Comparison of ENCODE assay signal across 23 cellular contexts in the genomic region with DNA sequence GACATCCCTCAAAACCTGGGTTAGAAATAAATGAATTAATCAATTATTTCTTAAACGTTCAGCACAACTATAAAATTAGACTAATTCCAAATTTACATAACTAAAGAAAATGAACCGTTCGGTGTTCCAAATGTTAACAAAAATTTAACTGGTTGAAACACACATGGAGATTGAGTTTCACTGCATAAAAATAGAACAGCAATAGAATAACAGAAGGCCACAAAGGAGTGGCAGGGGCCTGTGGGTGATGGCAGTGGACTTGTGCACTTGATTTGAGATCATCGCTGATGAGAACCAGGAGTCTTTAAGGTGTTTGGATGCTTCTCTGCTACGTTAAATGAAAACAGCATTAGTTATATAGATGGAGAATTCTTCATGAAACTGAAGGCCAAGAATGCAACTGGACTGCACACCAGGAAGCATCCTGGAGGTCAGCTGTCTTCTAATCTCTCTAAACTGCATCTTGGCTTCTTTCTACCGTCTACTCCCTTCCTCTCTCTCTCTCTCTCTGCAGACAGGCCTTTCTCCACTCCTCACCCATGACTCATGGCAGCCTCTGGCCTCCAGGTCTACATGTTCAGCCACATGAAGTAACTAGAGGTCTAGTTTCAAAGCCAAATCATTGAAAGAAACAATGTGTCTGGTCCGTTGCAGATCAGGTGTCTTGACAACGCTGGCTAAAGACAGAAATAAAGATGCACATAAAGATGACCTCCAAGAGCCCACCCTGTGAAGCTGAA.
DNase-seq lines count a peak whose midpoint lies in the region; ATAC-seq, FAIRE-seq and TF ChIP-seq lines count a peak whose summit lies in the region.
"Had no signal": no experiment of that assay in that cellular context is flagged by ENCODE, and none has a peak within 500 bp of the region (broad histone marks: within the 10 kb centered on the region; RNA-seq: fewer than 3 reads in every experiment).

No MANE protein-coding gene starts in this region.

- intact Hi-C loops in activated T-helper 2 cell treated with anti-CD3 and anti-CD28 coated beads, Interferon-gamma antibody, Interleukin-2, Interleukin-4, amounts not matched to agents 10 μg/mL and 5 μg/mL and 100 μg/mL, durations not matched to agents 14 hours and 24 hours and 36 hours (cut with micrococcal nuclease), result no loop called here

- H3K23ac ChIP-seq in mesenchymal stem cell (ENCODE audit: low read length in 2 of 2), result no peak overlapping the region

- no peak overlapping the region for H3K27ac Mint-ChIP-seq in activated CD8-positive, alpha-beta memory T cell treated with anti-CD3 and anti-CD28 coated beads, Interleukin-2, amount 10 ng/mL, durations not matched to agents 7 days and 5 days
- H3K27ac Mint-ChIP-seq in activated T-helper 2 cell treated with anti-CD3 and anti-CD28 coated beads, Interferon-gamma antibody, Interleukin-2, Interleukin-4, amounts not matched to agents 10 μg/mL and 5 μg/mL and 100 μg/mL, durations not matched to agents 14 hours and 24 hours and 36 hours, result no peak overlapping the region
- H3K27ac Mint-ChIP-seq: activated CD8-positive, alpha-beta T cell treated with anti-CD3 and anti-CD28 coated beads, Interleukin-2, amount 10 ng/mL, durations not matched to agents 7 days and 5 days; activated T-helper 17 cell treated with anti-CD3 and anti-CD28 coated beads, Interleukin-2, amount 50 U/mL, for 72 hours; mesothelial cell of epicardium had no signal

- H3K14ac ChIP-seq in mesenchymal stem cell (ENCODE audit: low read length in 2 of 2), result no peak overlapping the region

- peaks cover 3% of the 10 kb centered on the region for H3K4me1 Mint-ChIP-seq in activated CD8-positive, alpha-beta memory T cell treated with anti-CD3 and anti-CD28 coated beads, Interleukin-2, amount 10 ng/mL, durations not matched to agents 7 days and 5 days
- peaks cover 3% of the 10 kb centered on the region for H3K4me1 Mint-ChIP-seq in activated T-helper 2 cell treated with anti-CD3 and anti-CD28 coated beads, Interferon-gamma antibody, Interleukin-2, Interleukin-4, amounts not matched to agents 10 μg/mL and 5 μg/mL and 100 μg/mL, durations not matched to agents 14 hours and 24 hours and 36 hours (ENCODE audit: low read depth)
- H3K4me1 Mint-ChIP-seq: activated T-helper 17 cell treated with anti-CD3 and anti-CD28 coated beads, Interleukin-2, amount 50 U/mL, for 72 hours had no signal

- no peak overlapping the region for H3K4me3 ChIP-seq in bronchial epithelial cell (ENCODE audit: low read depth, low read length)
- no peak overlapping the region for H3K4me3 ChIP-seq in mesenchymal stem cell (ENCODE audit: insufficient read depth in 1 of 2, low read depth in 1 of 2, low read length in 2 of 2)
- H3K4me3 ChIP-seq: adrenal gland, colonic mucosa, heart right ventricle, sigmoid colon had no signal

- H4K8ac ChIP-seq in mesenchymal stem cell (ENCODE audit: low read length), result no peak overlapping the region

- no peak overlapping the region for H3K4ac ChIP-seq in mesenchymal stem cell (ENCODE audit: low read depth in 1 of 2, low read length in 2 of 2)

- H3K4me1 ChIP-seq in mesenchymal stem cell (ENCODE audit: control insufficient read depth, insufficient read depth, low read depth, low read length), result peaks cover 2% of the 10 kb centered on the region
- H3K4me1 ChIP-seq: adrenal gland, Caco-2, colonic mucosa, sigmoid colon had no signal

- no peak overlapping the region for H4K91ac ChIP-seq in mesenchymal stem cell (ENCODE audit: low read length)

- FAIRE-seq in bronchial epithelial cell (lab: Jason Lieb, UNC), result no peak
- FAIRE-seq: keratinocyte had no signal

- no peak overlapping the region for H2AK5ac ChIP-seq in mesenchymal stem cell (ENCODE audit: low read length, severe bottlenecking)

- CTCF ChIA-PET in activated CD8-positive, alpha-beta memory T cell treated with anti-CD3 and anti-CD28 coated beads, Interleukin-2, amount 10 ng/mL, durations not matched to agents 7 days and 5 days (lab: Charles Lee), result interaction anchor here (1.9 kb wide), 1 partner anchor 11 kb away, joined by 4 read pairs; no protein-coding TSS in a partner anchor

- no peak overlapping the region for H3K9ac ChIP-seq in mesenchymal stem cell (ENCODE audit: low read length)

- H2BK12ac ChIP-seq in mesenchymal stem cell (ENCODE audit: low read length in 2 of 2), result no peak overlapping the region

- no peak overlapping the region for H2BK15ac ChIP-seq in mesenchymal stem cell (ENCODE audit: low read depth, poor library complexity, severe bottlenecking)

- H3K36me3 Mint-ChIP-seq in activated CD8-positive, alpha-beta memory T cell treated with anti-CD3 and anti-CD28 coated beads, Interleukin-2, amount 10 ng/mL, durations not matched to agents 7 days and 5 days, result no peaks in the 10 kb centered on the region
- H3K36me3 Mint-ChIP-seq in activated T-helper 2 cell treated with anti-CD3 and anti-CD28 coated beads, Interferon-gamma antibody, Interleukin-2, Interleukin-4, amounts not matched to agents 10 μg/mL and 5 μg/mL and 100 μg/mL, durations not matched to agents 14 hours and 24 hours and 36 hours (ENCODE audit: low read depth), result no peaks in the 10 kb centered on the region
- H3K36me3 Mint-ChIP-seq: mesothelial cell of epicardium had no signal

- no peak overlapping the region for H2BK5ac ChIP-seq in mesenchymal stem cell (ENCODE audit: low read depth, low read length, poor library complexity, severe bottlenecking)

- H3K9me3 Mint-ChIP-seq in activated CD8-positive, alpha-beta memory T cell treated with anti-CD3 and anti-CD28 coated beads, Interleukin-2, amount 10 ng/mL, durations not matched to agents 7 days and 5 days (ENCODE audit: low read depth), result no peaks in the 10 kb centered on the region
- H3K9me3 Mint-ChIP-seq in activated T-helper 2 cell treated with anti-CD3 and anti-CD28 coated beads, Interferon-gamma antibody, Interleukin-2, Interleukin-4, amounts not matched to agents 10 μg/mL and 5 μg/mL and 100 μg/mL, durations not matched to agents 14 hours and 24 hours and 36 hours, result no peaks in the 10 kb centered on the region
- H3K9me3 Mint-ChIP-seq: activated T-helper 17 cell treated with anti-CD3 and anti-CD28 coated beads, Interleukin-2, amount 50 U/mL, for 72 hours had no signal

- H2AFZ ChIP-seq in mesenchymal stem cell (ENCODE audit: low read depth, low read length), result no peak overlapping the region

- H3K9me3 ChIP-seq in mesenchymal stem cell (ENCODE audit: control insufficient read depth, low read length), result no peaks in the 10 kb centered on the region
- H3K9me3 ChIP-seq: adrenal gland, Caco-2, colonic mucosa, sigmoid colon had no signal

- H3K4me2 ChIP-seq in mesenchymal stem cell (ENCODE audit: low read length, poor library complexity, severe bottlenecking), result no peak overlapping the region

- no peak overlapping the region for H3K27ac ChIP-seq in mesenchymal stem cell (ENCODE audit: low read length, poor library complexity, severe bottlenecking)
- H3K27ac ChIP-seq: adrenal gland, colonic mucosa, heart right ventricle, sigmoid colon, VCaP had no signal

- H3K18ac ChIP-seq in mesenchymal stem cell (ENCODE audit: low read depth in 1 of 2, low read length in 2 of 2), result no peak overlapping the region

- H3K4me3 Mint-ChIP-seq in activated CD8-positive, alpha-beta memory T cell treated with anti-CD3 and anti-CD28 coated beads, Interleukin-2, amount 10 ng/mL, durations not matched to agents 7 days and 5 days, result no peak overlapping the region
- no peak overlapping the region for H3K4me3 Mint-ChIP-seq in activated T-helper 2 cell treated with anti-CD3 and anti-CD28 coated beads, Interferon-gamma antibody, Interleukin-2, Interleukin-4, amounts not matched to agents 10 μg/mL and 5 μg/mL and 100 μg/mL, durations not matched to agents 14 hours and 24 hours and 36 hours (ENCODE audit: low read depth)
- H3K4me3 Mint-ChIP-seq: activated CD8-positive, alpha-beta T cell treated with anti-CD3 and anti-CD28 coated beads, Interleukin-2, amount 10 ng/mL, durations not matched to agents 7 days and 5 days; activated T-helper 17 cell treated with anti-CD3 and anti-CD28 coated beads, Interleukin-2, amount 50 U/mL, for 72 hours; mesothelial cell of epicardium had no signal

- H3K27me3 ChIP-seq in bronchial epithelial cell (ENCODE audit: control insufficient read depth, insufficient read depth, low read length) (no peaks in the 10 kb centered on the region), mesenchymal stem cell (ENCODE audit: control insufficient read depth in 1 of 2, insufficient read depth in 1 of 2, low read length in 2 of 2) (no peaks in the 10 kb centered on the region)
- H3K27me3 ChIP-seq: adrenal gland, colonic mucosa, heart right ventricle, sigmoid colon had no signal

- H3K27me3 Mint-ChIP-seq in activated CD8-positive, alpha-beta memory T cell treated with anti-CD3 and anti-CD28 coated beads, Interleukin-2, amount 10 ng/mL, durations not matched to agents 7 days and 5 days, result peaks cover 17% of the 10 kb centered on the region
- peaks cover 2% of the 10 kb centered on the region for H3K27me3 Mint-ChIP-seq in activated T-helper 2 cell treated with anti-CD3 and anti-CD28 coated beads, Interferon-gamma antibody, Interleukin-2, Interleukin-4, amounts not matched to agents 10 μg/mL and 5 μg/mL and 100 μg/mL, durations not matched to agents 14 hours and 24 hours and 36 hours (ENCODE audit: low read depth)

- no peaks in the 10 kb centered on the region for H3K79me1 ChIP-seq in mesenchymal stem cell (replicated peaks; ENCODE audit: low read length, poor library complexity, severe bottlenecking)

- WGBS in mesenchymal stem cell, result 88% methylated on average over 8 of the region's 8 CpGs

- no peak for TF ChIP-seq CTCF in bronchial epithelial cell (IDR thresholded peaks at IDR 0.05; ENCODE audit: insufficient read depth, low read length, severe bottlenecking)

- H3K36me3 ChIP-seq in bronchial epithelial cell (ENCODE audit: control insufficient read depth, insufficient read depth, low read length) (no peaks in the 10 kb centered on the region), mesenchymal stem cell (ENCODE audit: control insufficient read depth in 1 of 2, insufficient read depth in 2 of 2, low read depth in 1 of 2, low read length in 2 of 2) (no peaks in the 10 kb centered on the region)
- H3K36me3 ChIP-seq: adrenal gland, colonic mucosa, heart right ventricle, sigmoid colon had no signal

- DNase-seq in EH (ENCODE audit: low read depth), result peak; percentile 85
- peak; percentile 61 for DNase-seq in MV-4-11 (lab: John Stamatoyannopoulos, UW)
- peak; percentile 43 for DNase-seq in bronchial epithelial cell (ENCODE audit: low read depth)
- peak; percentile 21 for DNase-seq in mesenchymal stem cell
- no peak for DNase-seq in NCI-H2107 treated with DMSO at 0.1 percent for 48 hours (lab: John Stamatoyannopoulos, UW; ENCODE audit: unreplicated experiment)
- no peak for DNase-seq in activated CD8-positive, alpha-beta memory T cell treated with anti-CD3 and anti-CD28 coated beads, Interleukin-2, amount 10 ng/mL, durations not matched to agents 7 days and 5 days
- no peak for DNase-seq in iPS-NIHi7 (ENCODE audit: extremely low spot score)
- no peak for DNase-seq in activated T-helper 2 cell treated with anti-CD3 and anti-CD28 coated beads, Interferon-gamma antibody, Interleukin-2, Interleukin-4, amounts not matched to agents 10 μg/mL and 5 μg/mL and 100 μg/mL, durations not matched to agents 14 hours and 24 hours and 36 hours (ENCODE audit: low spot score)
- DNase-seq: activated CD8-positive, alpha-beta T cell treated with anti-CD3 and anti-CD28 coated beads, Interleukin-2, amount 10 ng/mL, durations not matched to agents 7 days and 5 days; adrenal gland; AML-193; Caco-2; colonic mucosa; heart right ventricle; NCI-H1048; NCI-H774; RPMI8226; sigmoid colon; stimulated activated CD4-positive, alpha-beta T cell treated with anti-CD3 and anti-CD28 coated beads, Interleukin-2, amount 100 ng/mL, for 48 hours had no signal

- no peak overlapping the region for H2BK120ac ChIP-seq in mesenchymal stem cell (ENCODE audit: low read depth, low read length)

- no peak for ATAC-seq in activated CD8-positive, alpha-beta memory T cell treated with anti-CD3 and anti-CD28 coated beads, Interleukin-2, amount 10 ng/mL, durations not matched to agents 7 days and 5 days
- ATAC-seq: activated CD8-positive, alpha-beta T cell treated with anti-CD3 and anti-CD28 coated beads, Interleukin-2, amount 10 ng/mL, durations not matched to agents 7 days and 5 days; activated T-helper 17 cell treated with anti-CD3 and anti-CD28 coated beads, Interleukin-2, amount 50 U/mL, for 72 hours; heart right ventricle had no signal

Comparison
In these comparisons a context has a peak if more than half of its experiments do, and no peak if none do; other contexts are left out.
1. DNase-seq: peak in EH (single experiment), MV-4-11 (single experiment), bronchial epithelial cell (single experiment) and mesenchymal stem cell (single experiment); none in NCI-H2107 treated with DMSO at 0.1 percent for 48 hours (single experiment), activated CD8-positive, alpha-beta memory T cell treated with anti-CD3 and anti-CD28 coated beads, Interleukin-2, amount 10 ng/mL, durations not matched to agents 7 days and 5 days (single experiment), iPS-NIHi7 (single experiment) and activated T-helper 2 cell treated with anti-CD3 and anti-CD28 coated beads, Interferon-gamma antibody, Interleukin-2, Interleukin-4, amounts not matched to agents 10 μg/mL and 5 μg/mL and 100 μg/mL, durations not matched to agents 14 hours and 24 hours and 36 hours (single experiment).